Comparison of ENCODE assay signal across 8 cellular contexts in genomic region chr6:16318538-16318937, GRCh38.
DNase-seq lines count a peak whose midpoint lies in the region; ATAC-seq and TF ChIP-seq lines count a peak whose summit lies in the region.

No MANE protein-coding gene starts in this region.

- peak overlapping the region; percentile 91 for H3K27ac Mint-ChIP-seq in activated CD8-positive, alpha-beta memory T cell treated with anti-CD3 and anti-CD28 coated beads, Interleukin-2, amount 10 ng/mL, durations not matched to agents 7 days and 5 days

- peak overlapping the region; percentile 61 for H3K9ac ChIP-seq in smooth muscle cell (ENCODE audit: low read depth)

- peak; percentile 72 for DNase-seq in EL
- no peak for DNase-seq in activated CD8-positive, alpha-beta memory T cell treated with anti-CD3 and anti-CD28 coated beads, Interleukin-2, amount 10 ng/mL, durations not matched to agents 7 days and 5 days
- DNase-seq in fibroblast of gingiva (ENCODE audit: low read depth): peak; percentile 66
- DNase-seq in smooth muscle cell (lab: John Stamatoyannopoulos, UW; ENCODE audit: unreplicated experiment): no peak
- no peak for DNase-seq in tibial nerve (ENCODE audit: low spot score in 2 of 2)
- no peak for DNase-seq in DMS 273 treated with DMSO at 0.1 percent for 48 hours (lab: John Stamatoyannopoulos, UW)
- no peak for DNase-seq in NCI-H2029 treated with DMSO at 0.1 percent for 48 hours (lab: John Stamatoyannopoulos, UW)

- TF ChIP-seq EP300 in tibial nerve (IDR thresholded peaks at IDR 0.05): no peak

- H3K27ac ChIP-seq in smooth muscle cell (ENCODE audit: low read depth) (peak overlapping the region; percentile 92), tibial nerve (peak overlapping the region in 2 of 4 donors; percentile 3 to 25)

- H3K27me3 Mint-ChIP-seq in activated CD8-positive, alpha-beta memory T cell treated with anti-CD3 and anti-CD28 coated beads, Interleukin-2, amount 10 ng/mL, durations not matched to agents 7 days and 5 days: no peaks in the 10 kb centered on the region

- H3K9me3 Mint-ChIP-seq in activated CD8-positive, alpha-beta memory T cell treated with anti-CD3 and anti-CD28 coated beads, Interleukin-2, amount 10 ng/mL, durations not matched to agents 7 days and 5 days (ENCODE audit: low read depth): no peaks in the 10 kb centered on the region

- peaks cover 2% of the 10 kb centered on the region for H3K36me3 Mint-ChIP-seq in activated CD8-positive, alpha-beta memory T cell treated with anti-CD3 and anti-CD28 coated beads, Interleukin-2, amount 10 ng/mL, durations not matched to agents 7 days and 5 days

- peak overlapping the region; percentile 55 for H3K4me2 ChIP-seq in smooth muscle cell

- H3K4me3 Mint-ChIP-seq in activated CD8-positive, alpha-beta memory T cell treated with anti-CD3 and anti-CD28 coated beads, Interleukin-2, amount 10 ng/mL, durations not matched to agents 7 days and 5 days: no peak overlapping the region

- H3K79me2 ChIP-seq in smooth muscle cell (ENCODE audit: low read depth): peaks cover 6% of the 10 kb centered on the region

- ATAC-seq in activated CD8-positive, alpha-beta memory T cell treated with anti-CD3 and anti-CD28 coated beads, Interleukin-2, amount 10 ng/mL, durations not matched to agents 7 days and 5 days: no peak
- ATAC-seq in GM21737 (IDR thresholded peaks at IDR 0.05; ENCODE audit: unreplicated experiment): no peak

- H3F3A ChIP-seq in smooth muscle cell (ENCODE audit: low read depth): peaks cover 29% of the 10 kb centered on the region

- H3K27me3 ChIP-seq in smooth muscle cell (ENCODE audit: low read depth) (no peaks in the 10 kb centered on the region), tibial nerve (no peaks in the 10 kb centered on the region)

- H3K9me3 ChIP-seq in smooth muscle cell (replicated peaks; ENCODE audit: low read depth): no peaks in the 10 kb centered on the region
- H3K9me3 ChIP-seq in tibial nerve: no peaks in the 10 kb centered on the region

- CTCF ChIA-PET in activated CD8-positive, alpha-beta memory T cell treated with anti-CD3 and anti-CD28 coated beads, Interleukin-2, amount 10 ng/mL, durations not matched to agents 7 days and 5 days (lab: Charles Lee): interaction anchor here (1.3 to 5.0 kb wide), 8 partner anchors 14 to 644 kb away, joined by 3 to 35 read pairs (median 5); partner anchors contain the start of gene ATXN1

- WGBS in smooth muscle cell (ENCODE audit: low lambda C conversion rate): 13% methylated on average over 6 of the region's 6 CpGs
- WGBS in tibial nerve, 2 donors: 66 to 73% methylated on average over 5 to 6 of the region's 6 CpGs

- H3K4me1 Mint-ChIP-seq in activated CD8-positive, alpha-beta memory T cell treated with anti-CD3 and anti-CD28 coated beads, Interleukin-2, amount 10 ng/mL, durations not matched to agents 7 days and 5 days: peaks cover 65% of the 10 kb centered on the region

- peaks cover 95% of the 10 kb centered on the region for H4K20me1 ChIP-seq in smooth muscle cell (ENCODE audit: low read depth)

- no peak overlapping the region for H2AFZ ChIP-seq in smooth muscle cell (ENCODE audit: low read depth)

- no peak for TF ChIP-seq CTCF in smooth muscle cell (IDR thresholded peaks at IDR 0.05; ENCODE audit: borderline replicate concordance, insufficient read depth, poor library complexity, severe bottlenecking)
- TF ChIP-seq CTCF in tibial nerve (IDR thresholded peaks at IDR 0.05): no peak

- H3K4me3 ChIP-seq in smooth muscle cell (no peak overlapping the region), tibial nerve (no peak overlapping the region)

- no peak for TF ChIP-seq POLR2A in tibial nerve (IDR thresholded peaks at IDR 0.05)

- no peaks in the 10 kb centered on the region for H3K36me3 ChIP-seq in smooth muscle cell (ENCODE audit: low read depth)
- no peaks in the 10 kb centered on the region for H3K36me3 ChIP-seq in tibial nerve

- peaks cover 5% of the 10 kb centered on the region for H3K4me1 ChIP-seq in smooth muscle cell (ENCODE audit: low read depth)
- peaks cover 0 to 34% (median 17%) of the 10 kb centered on the region in 4 donors for H3K4me1 ChIP-seq in tibial nerve

Comparison
In these comparisons a context has a peak if more than half of its experiments do, and no peak if none do; other contexts are left out.
1. DNase-seq: peak in EL (single experiment) and fibroblast of gingiva (single experiment); none in activated CD8-positive, alpha-beta memory T cell treated with anti-CD3 and anti-CD28 coated beads, Interleukin-2, amount 10 ng/mL, durations not matched to agents 7 days and 5 days (single experiment), smooth muscle cell (single experiment), tibial nerve (0 of 2), DMS 273 treated with DMSO at 0.1 percent for 48 hours (single experiment) and NCI-H2029 treated with DMSO at 0.1 percent for 48 hours (single experiment).